In genomic region chr13:73230714-73231113, GRCh38 we compare ENCODE assay signal across 16 cellular contexts.
A peak's percentile ranks its signal among the peaks of the same experiment; 100 is the strongest.
DNase-seq lines count a peak whose midpoint lies in the region; ATAC-seq lines count a peak whose summit lies in the region.
"Had no signal": no experiment of that assay in that cellular context is flagged by ENCODE, and none has a peak within 500 bp of the region (broad histone marks: within the 10 kb centered on the region; RNA-seq: fewer than 3 reads in every experiment).

No MANE protein-coding gene starts in this region.

- peaks cover 35% of the 10 kb centered on the region for H3K4me1 ChIP-seq in BLaER1

- H3K9ac ChIP-seq in BLaER1, result no peak overlapping the region
- H3K9ac ChIP-seq in SK-N-MC (ENCODE audit: insufficient read length), result no peak overlapping the region

- peak overlapping the region; percentile 52 for H3K4me2 ChIP-seq in BLaER1

- no peak for ATAC-seq in HG03457 (IDR thresholded peaks at IDR 0.05; ENCODE audit: unreplicated experiment)
- ATAC-seq: left lung had no signal

- no peaks in the 10 kb centered on the region for H4K20me1 ChIP-seq in BLaER1

- DNase-seq in EH (ENCODE audit: low read depth) (peak; percentile 35), SK-N-MC (ENCODE audit: low read depth, low spot score) (no peak), fibroblast of gingiva (ENCODE audit: low read depth) (peak; percentile 19), KG1 (lab: John Stamatoyannopoulos, UW) (no peak)
- no peak for DNase-seq in effector CD4-positive, alpha-beta T cell
- DNase-seq: esophagus squamous epithelium; hippocampal formation; left lung; MG63; NCI-H2227 treated with DMSO at 0.1 percent for 48 hours; RPMI8226; stimulated activated CD4-positive, alpha-beta T cell treated with anti-CD3 and anti-CD28 coated beads, Interleukin-1b, Interleukin-23, amount 100 ng/mL, for 48 hours had no signal

- H3K36me3 ChIP-seq in BLaER1, result no peaks in the 10 kb centered on the region
- no peaks in the 10 kb centered on the region for H3K36me3 ChIP-seq in SK-N-MC (ENCODE audit: insufficient read depth, low read length)
- H3K36me3 ChIP-seq: esophagus squamous epithelium, left lung, MG63 had no signal

- H3K4me3 ChIP-seq in BLaER1, result no peak overlapping the region
- peak overlapping the region; percentile 42 for H3K4me3 ChIP-seq in SK-N-MC
- H3K4me3 ChIP-seq: coronary artery, esophagus squamous epithelium, left lung, MG63 had no signal

- no peak overlapping the region for H3K27ac ChIP-seq in BLaER1
- H3K27ac ChIP-seq in SK-N-MC, result peak overlapping the region; percentile 81
- H3K27ac ChIP-seq: C4-2B, coronary artery, esophagus squamous epithelium had no signal

- H3K9me3 ChIP-seq in BLaER1 (no peaks in the 10 kb centered on the region), SK-N-MC (ENCODE audit: low read depth, low read length) (no peaks in the 10 kb centered on the region)
- H3K9me3 ChIP-seq: esophagus squamous epithelium, left lung, MG63 had no signal

- no peaks in the 10 kb centered on the region for H3K27me3 ChIP-seq in BLaER1
- H3K27me3 ChIP-seq: esophagus squamous epithelium, left lung, MG63 had no signal

Comparison
In these comparisons a context has a peak if more than half of its experiments do, and no peak if none do; other contexts are left out.
1. DNase-seq: peak in EH (single experiment) and fibroblast of gingiva (single experiment); none in SK-N-MC (single experiment), KG1 (single experiment) and effector CD4-positive, alpha-beta T cell (single experiment).